ENCODE assay signal across 24 cellular contexts in the genomic region with DNA sequence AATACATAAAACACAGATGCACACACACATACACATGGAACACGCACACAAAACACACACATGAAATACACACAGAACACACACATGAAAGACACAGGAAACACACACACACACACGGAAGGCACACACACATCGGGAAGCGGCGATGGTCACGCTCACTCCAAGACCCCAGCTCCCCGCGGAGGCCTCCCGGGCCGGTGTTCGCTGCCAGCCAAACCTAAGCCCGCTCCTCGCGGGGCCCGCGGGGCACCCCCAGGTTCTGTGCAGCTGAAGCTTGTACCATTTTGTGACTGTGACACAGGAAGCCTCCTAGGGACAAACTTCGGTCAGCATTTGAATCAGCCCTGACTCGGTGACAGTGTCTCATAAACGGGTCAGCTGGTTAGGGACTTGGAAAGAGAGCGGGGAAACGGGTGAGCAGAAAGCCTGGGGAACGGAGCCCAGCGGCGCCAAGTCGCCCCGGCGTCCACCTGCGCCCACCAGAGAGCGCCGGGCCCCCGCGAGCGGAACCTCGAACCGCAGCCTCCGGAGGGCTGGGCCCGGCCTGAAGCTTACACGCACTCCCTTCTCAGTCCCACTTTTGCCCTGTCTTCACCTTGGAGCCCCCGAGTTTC. TPM values are rescaled to one million over a fixed set of nuclear protein-coding genes. Genes with fewer than 3 reads are reported as not detected.
A peak's percentile ranks its signal among the peaks of the same experiment; 100 is the strongest.
DNase-seq lines count a peak whose midpoint lies in the region; ATAC-seq and TF ChIP-seq lines count a peak whose summit lies in the region.
"Had no signal": no experiment of that assay in that cellular context is flagged by ENCODE, and none has a peak within 500 bp of the region (broad histone marks: within the 10 kb centered on the region; RNA-seq: fewer than 3 reads in every experiment).

No MANE protein-coding gene starts in this region.

- no peak overlapping the region for H4K91ac ChIP-seq in neuronal stem cell (ENCODE audit: low read depth, low read length, poor library complexity)

- no peak overlapping the region for H3K27ac ChIP-seq in iPS DF 6.9 (ENCODE audit: low read length)
- H3K27ac ChIP-seq in neuronal stem cell (replicated peaks; ENCODE audit: low read length), result no peak overlapping the region
- H3K27ac ChIP-seq in ovary, result no peak overlapping the region
- H3K27ac ChIP-seq: esophagus squamous epithelium had no signal

- H3K36me3 Mint-ChIP-seq in activated naive CD8-positive, alpha-beta T cell treated with anti-CD3 and anti-CD28 coated beads, Interleukin-2, amount 10 ng/mL, durations not matched to agents 7 days and 5 days, result no peaks in the 10 kb centered on the region
- H3K36me3 Mint-ChIP-seq: mesothelial cell of epicardium; natural killer cell treated with Interleukin-12 subunit alpha and Interleukin-12 subunit beta and Interleukin-15 and Interleukin-18, amount 100 ng/mL, for 72 hours; T-cell had no signal

- intact Hi-C loops in left cardiac atrium (cut with DNase I), result loop anchor here in 1 of 2 donors (10.0 kb wide), 1 partner anchor 287 kb away; no protein-coding TSS in a partner anchor
- intact Hi-C loops in lower leg skin (cut with DNase I; ENCODE audit: low total_unique reads), result loop anchor here (5.0 kb wide), 1 partner anchor 289 kb away; no protein-coding TSS in a partner anchor
- intact Hi-C loops in ovary (cut with DNase I), result loop anchor here in 2 of 4 donors (5.0 to 10.0 kb wide), 2 partner anchors 287 to 289 kb away; no protein-coding TSS in a partner anchor

- H3K23ac ChIP-seq in neuronal stem cell (ENCODE audit: low read depth, low read length, poor library complexity), result no peak overlapping the region

- no peak overlapping the region for H2BK5ac ChIP-seq in neuronal stem cell (ENCODE audit: low read length)

- H4K8ac ChIP-seq in neuronal stem cell (ENCODE audit: low read depth, low read length), result no peak overlapping the region

- TF ChIP-seq POLR2A in lower leg skin (IDR thresholded peaks at IDR 0.05) (no peak), ovary (IDR thresholded peaks at IDR 0.05) (no peak)

- H3K4me3 Mint-ChIP-seq in activated naive CD8-positive, alpha-beta T cell treated with anti-CD3 and anti-CD28 coated beads, Interleukin-2, amount 10 ng/mL, durations not matched to agents 7 days and 5 days, result peak overlapping the region; percentile 18
- H3K4me3 Mint-ChIP-seq: CD4-positive, alpha-beta T cell; central memory CD8-positive, alpha-beta T cell; mesothelial cell of epicardium; natural killer cell treated with Interleukin-12 subunit alpha and Interleukin-12 subunit beta and Interleukin-15 and Interleukin-18, amount 100 ng/mL, for 72 hours; T-cell had no signal

- no peak overlapping the region for H3K9ac ChIP-seq in neuronal stem cell (ENCODE audit: low read depth, low read length, poor library complexity)

- H3K27ac Mint-ChIP-seq in activated naive CD8-positive, alpha-beta T cell treated with anti-CD3 and anti-CD28 coated beads, Interleukin-2, amount 10 ng/mL, durations not matched to agents 7 days and 5 days, result no peak overlapping the region
- H3K27ac Mint-ChIP-seq: CD4-positive, alpha-beta T cell; mesothelial cell of epicardium; natural killer cell treated with Interleukin-12 subunit alpha and Interleukin-12 subunit beta and Interleukin-15 and Interleukin-18, amount 100 ng/mL, for 72 hours; T-cell had no signal

- peak overlapping the region; percentile 4; the same call in 1 of the 2 replicates for H3K4me3 ChIP-seq in iPS DF 6.9 (ENCODE audit: low read length)
- H3K4me3 ChIP-seq in neuronal stem cell (ENCODE audit: low read length in 2 of 2), result no peak overlapping the region
- H3K4me3 ChIP-seq in lower leg skin (ENCODE audit: low read depth, poor library complexity, severe bottlenecking), result no peak overlapping the region
- H3K4me3 ChIP-seq in ovary, result no peak overlapping the region
- H3K4me3 ChIP-seq: esophagus squamous epithelium had no signal

- H3K4me1 Mint-ChIP-seq in activated naive CD8-positive, alpha-beta T cell treated with anti-CD3 and anti-CD28 coated beads, Interleukin-2, amount 10 ng/mL, durations not matched to agents 7 days and 5 days, result peaks cover 4% of the 10 kb centered on the region
- H3K4me1 Mint-ChIP-seq: central memory CD8-positive, alpha-beta T cell had no signal

- H3K36me3 ChIP-seq in iPS DF 6.9 (ENCODE audit: control insufficient read depth, insufficient read depth, low read length), result no peaks in the 10 kb centered on the region
- H3K36me3 ChIP-seq in neuronal stem cell (replicated peaks in 1 of 2; ENCODE audit: control insufficient read depth in 2 of 2, insufficient read depth in 2 of 2, low read length in 2 of 2), result no peaks in the 10 kb centered on the region
- H3K36me3 ChIP-seq in ovary, result no peaks in the 10 kb centered on the region
- H3K36me3 ChIP-seq: esophagus squamous epithelium had no signal

- peaks cover 18% of the 10 kb centered on the region for H3K27me3 Mint-ChIP-seq in activated naive CD8-positive, alpha-beta T cell treated with anti-CD3 and anti-CD28 coated beads, Interleukin-2, amount 10 ng/mL, durations not matched to agents 7 days and 5 days

- H3K4ac ChIP-seq in neuronal stem cell (ENCODE audit: low read length), result no peak overlapping the region

- DNase-seq in GM13976 (ENCODE audit: low spot score) (peak; percentile 28), iPS DF 6.9 (ENCODE audit: low read depth, low spot score) (no peak), neuronal stem cell (ENCODE audit: low spot score) (no peak), NCI-H146 (lab: John Stamatoyannopoulos, UW) (no peak), left cardiac atrium (no peak), lower leg skin (ENCODE audit: low spot score in 2 of 2) (no peak), ovary (no peak)
- no peak for DNase-seq in activated naive CD8-positive, alpha-beta T cell treated with anti-CD3 and anti-CD28 coated beads, Interleukin-2, amount 10 ng/mL, durations not matched to agents 7 days and 5 days
- DNase-seq: activated gamma-delta T cell; CD4-positive, alpha-beta T cell; DMS153; esophagus squamous epithelium; kidney glomerular epithelial cell; NCI-H1105; NCI-H2107; OCI-M1; SHP77; stimulated activated CD4-positive, alpha-beta T cell treated with anti-CD3 and anti-CD28 coated beads, Interleukin-12 subunit alpha, Interleukin-12 subunit beta, amount 100 ng/mL, for 4 hours; T-cell had no signal

- H3K14ac ChIP-seq in neuronal stem cell (ENCODE audit: low read length), result no peak overlapping the region

- no peak for ATAC-seq in activated naive CD8-positive, alpha-beta T cell treated with anti-CD3 and anti-CD28 coated beads, Interleukin-2, amount 10 ng/mL, durations not matched to agents 7 days and 5 days (ENCODE audit: low read depth)
- ATAC-seq in left cardiac atrium, result no peak
- ATAC-seq: natural killer cell treated with Interleukin-12 subunit alpha and Interleukin-12 subunit beta and Interleukin-15 and Interleukin-18, amount 100 ng/mL, for 72 hours; T-cell had no signal

- WGBS in iPS DF 6.9 (ENCODE audit: insufficient coverage, insufficient read length), result no CpG with 5 or more reads among the region's 39 CpGs
- no CpG with 5 or more reads among the region's 39 CpGs for WGBS in neuronal stem cell (ENCODE audit: extremely low coverage in 2 of 2, insufficient read length in 2 of 2, insufficient replicate concordance in 1 of 2), 2 donors
- 22 to 26% methylated on average over 26 to 36 of the region's 39 CpGs for WGBS in lower leg skin, 2 donors
- 20 to 43% (median 31%) methylated on average over 38 to 39 of the region's 39 CpGs for WGBS in ovary, 3 donors

- H3K4me1 ChIP-seq in iPS DF 6.9 (ENCODE audit: control insufficient read depth, insufficient read depth, low read length), result peaks cover 6% of the 10 kb centered on the region
- no peaks in the 10 kb centered on the region for H3K4me1 ChIP-seq in neuronal stem cell (ENCODE audit: control insufficient read depth in 2 of 2, insufficient read depth in 1 of 2, low read depth in 1 of 2, low read length in 2 of 2)
- H3K4me1 ChIP-seq in ovary (ENCODE audit: insufficient read depth), result no peaks in the 10 kb centered on the region
- H3K4me1 ChIP-seq: esophagus squamous epithelium had no signal

- no peak overlapping the region for H3K18ac ChIP-seq in neuronal stem cell (ENCODE audit: low read length)

- no peaks in the 10 kb centered on the region for H3K79me1 ChIP-seq in neuronal stem cell (ENCODE audit: low read depth, low read length)

- TF ChIP-seq CTCF in GM13976 (IDR thresholded peaks at IDR 0.05; ENCODE audit: borderline replicate concordance, control extremely low read depth, extremely low read depth, insufficient read depth, missing control alignments) (no peak), lower leg skin (IDR thresholded peaks at IDR 0.05) (no peak), ovary (IDR thresholded peaks at IDR 0.05) (no peak)

- H2BK12ac ChIP-seq in neuronal stem cell (ENCODE audit: low read length), result no peak overlapping the region

- no peak overlapping the region for H2BK120ac ChIP-seq in neuronal stem cell (ENCODE audit: low read depth, low read length)

- H2AFZ ChIP-seq in neuronal stem cell (ENCODE audit: low read length), result no peak overlapping the region

- H3K4me2 ChIP-seq in neuronal stem cell (ENCODE audit: insufficient read depth, low read length, poor library complexity, severe bottlenecking), result peak overlapping the region; percentile 45

- POLR2A ChIA-PET in activated naive CD8-positive, alpha-beta T cell treated with anti-CD3 and anti-CD28 coated beads, Interleukin-2, amount 10 ng/mL, durations not matched to agents 7 days and 5 days (lab: Charles Lee), result no interaction called here

- in situ Hi-C loops in GM13976 (cut with MboI; ENCODE audit: low sequenced_read_pairs, unreplicated experiment), result loop anchor here (25.0 kb wide), 1 partner anchor 289 kb away; no protein-coding TSS in a partner anchor

- no peaks in the 10 kb centered on the region for H3K9me3 ChIP-seq in iPS DF 6.9 (ENCODE audit: control insufficient read depth, insufficient read depth, low read length)
- peaks cover 0 to 2% of the 10 kb centered on the region in 2 donors for H3K9me3 ChIP-seq in neuronal stem cell (replicated peaks in 1 of 2; ENCODE audit: control insufficient read depth in 2 of 2, insufficient read depth in 1 of 2, low read depth in 1 of 2, low read length in 2 of 2)
- H3K9me3 ChIP-seq in ovary, result no peaks in the 10 kb centered on the region
- H3K9me3 ChIP-seq: esophagus squamous epithelium had no signal

- TF ChIP-seq EP300 in ovary (IDR thresholded peaks at IDR 0.05), result no peak

- H3K9me3 Mint-ChIP-seq in activated naive CD8-positive, alpha-beta T cell treated with anti-CD3 and anti-CD28 coated beads, Interleukin-2, amount 10 ng/mL, durations not matched to agents 7 days and 5 days, result no peaks in the 10 kb centered on the region
- H3K9me3 Mint-ChIP-seq: CD4-positive, alpha-beta T cell; central memory CD8-positive, alpha-beta T cell; mesothelial cell of epicardium; natural killer cell treated with Interleukin-12 subunit alpha and Interleukin-12 subunit beta and Interleukin-15 and Interleukin-18, amount 100 ng/mL, for 72 hours; T-cell had no signal

- H2AK5ac ChIP-seq in neuronal stem cell (ENCODE audit: low read depth, low read length), result no peak overlapping the region

- no peak overlapping the region for H2BK15ac ChIP-seq in neuronal stem cell (ENCODE audit: low read length)

- H3K27me3 ChIP-seq in iPS DF 6.9 (ENCODE audit: control insufficient read depth, insufficient read depth, low read length), result no peaks in the 10 kb centered on the region
- peaks cover 0 to 7% (median 6%) of the 10 kb centered on the region in 3 experiments for H3K27me3 ChIP-seq in neuronal stem cell (ENCODE audit: control insufficient read depth in 3 of 3, insufficient read depth in 3 of 3, low read depth in 1 of 3, low read length in 3 of 3)
- no peaks in the 10 kb centered on the region for H3K27me3 ChIP-seq in ovary

RNA-seq across cellular contexts. Expression of gene F11, which starts 32.2 kb away (rescaled TPM):
- not detected for total RNA-seq in activated naive CD8-positive, alpha-beta T cell treated with anti-CD3 and anti-CD28 coated beads, Interleukin-2, amount 10 ng/mL, durations not matched to agents 7 days and 5 days
- polyA plus RNA-seq in neuronal stem cell (2013, experiment 1 of 2), result not detected
- not detected for polyA plus RNA-seq in neuronal stem cell (2013, experiment 2 of 2)
- total RNA-seq in left cardiac atrium (not detected), lower leg skin (not detected), ovary (under 1 TPM in 2 of 7 donors, not detected in 5; 0.20 to 0.23 TPM)
- polyA plus RNA-seq in ovary, result under 1 TPM in 1 of 2 donors, not detected in 1; 0.05 TPM
- total RNA-seq: CD4-positive, alpha-beta T cell; esophagus squamous epithelium; LHCN-M2; mesothelial cell of epicardium; natural killer cell treated with Interleukin-12 subunit alpha and Interleukin-12 subunit beta and Interleukin-15 and Interleukin-18, amount 100 ng/mL, for 72 hours; pulmonary artery endothelial cell had no signal
